Comparison of ENCODE assay signal across 20 cellular contexts in the genomic region with DNA sequence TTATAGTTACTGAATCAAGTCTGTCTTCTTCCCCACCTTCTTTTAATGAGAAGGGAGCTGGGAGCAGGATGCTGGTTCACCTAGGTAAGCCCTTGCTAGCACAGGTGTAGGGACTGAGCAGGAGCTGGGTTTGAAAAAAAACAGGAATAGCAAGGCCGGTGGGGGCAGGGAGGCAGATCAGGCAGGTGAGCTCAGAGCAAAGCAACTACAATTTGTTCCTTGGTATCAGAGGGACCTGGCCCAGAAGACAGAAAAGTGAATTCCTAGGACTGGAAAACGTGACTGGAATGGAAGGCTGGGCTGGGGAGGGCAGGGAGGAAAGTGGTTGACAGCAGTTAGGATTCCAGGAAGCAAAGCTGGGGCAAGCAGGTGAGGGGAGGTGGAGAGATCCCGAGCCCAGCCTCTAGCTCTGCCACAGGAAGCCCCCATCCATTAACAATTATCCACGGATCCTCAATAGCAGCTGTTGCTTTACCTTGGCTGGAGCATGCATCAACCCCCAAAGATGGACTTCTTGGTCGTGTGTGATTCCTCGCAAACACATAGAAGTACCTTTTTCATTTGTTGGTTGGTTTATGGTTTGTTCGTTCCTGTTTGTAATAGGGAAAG.
"Had no signal": no experiment of that assay in that cellular context is flagged by ENCODE, and none has a peak within 500 bp of the region (broad histone marks: within the 10 kb centered on the region; RNA-seq: fewer than 3 reads in every experiment).

No MANE protein-coding gene starts in this region.

- H3K36me3 ChIP-seq: left ventricle myocardium inferior, thoracic aorta, upper lobe of right lung had no signal

- H3K4me3 ChIP-seq: body of pancreas, left ventricle myocardium inferior, thoracic aorta, upper lobe of right lung had no signal

- H3K9me3 ChIP-seq: body of pancreas, left ventricle myocardium inferior, thoracic aorta, upper lobe of right lung had no signal

- H3K27me3 ChIP-seq: body of pancreas, upper lobe of right lung had no signal

- H3K4me1 ChIP-seq: body of pancreas, upper lobe of right lung had no signal

- DNase-seq: activated CD4-positive, alpha-beta T cell treated with anti-CD3 and anti-CD28 coated beads, Interleukin-2, amount 10 ng/mL, durations not matched to agents 24 days and 14 days; activated CD4-positive, CD25-positive, alpha-beta regulatory T cell; activated CD8-positive, alpha-beta memory T cell treated with anti-CD3 and anti-CD28 coated beads, Interleukin-2, amount 50 U/mL, for 4 hours; activated CD8-positive, alpha-beta T cell treated with anti-CD3 and anti-CD28 coated beads, Interleukin-2, amount 10 ng/mL, durations not matched to agents 7 days and 5 days; activated gamma-delta T cell; activated T-cell treated with anti-CD3 and anti-CD28 coated beads, Interleukin-2, amount 50 U/mL, for 48 hours; amygdala; body of pancreas; effector memory CD8-positive, alpha-beta T cell; foreskin melanocyte; head of caudate nucleus; kidney; left ventricle myocardium inferior; naive thymus-derived CD8-positive, alpha-beta T cell; retina; stimulated activated CD4-positive, alpha-beta T cell treated with anti-CD3 and anti-CD28 coated beads, Interleukin-12 subunit alpha, Interleukin-12 subunit beta, amount 100 ng/mL, for 4 hours; stimulated activated CD4-positive, alpha-beta T cell treated with anti-CD3 and anti-CD28 coated beads, Interleukin-2, amount 100 ng/mL, for 24 hours; upper lobe of right lung had no signal

- H3K27ac ChIP-seq: body of pancreas, epithelial cell of prostate, left ventricle myocardium inferior, thoracic aorta, upper lobe of right lung had no signal
